1 cellular context compared by ENCODE assay signal in the genomic region with DNA sequence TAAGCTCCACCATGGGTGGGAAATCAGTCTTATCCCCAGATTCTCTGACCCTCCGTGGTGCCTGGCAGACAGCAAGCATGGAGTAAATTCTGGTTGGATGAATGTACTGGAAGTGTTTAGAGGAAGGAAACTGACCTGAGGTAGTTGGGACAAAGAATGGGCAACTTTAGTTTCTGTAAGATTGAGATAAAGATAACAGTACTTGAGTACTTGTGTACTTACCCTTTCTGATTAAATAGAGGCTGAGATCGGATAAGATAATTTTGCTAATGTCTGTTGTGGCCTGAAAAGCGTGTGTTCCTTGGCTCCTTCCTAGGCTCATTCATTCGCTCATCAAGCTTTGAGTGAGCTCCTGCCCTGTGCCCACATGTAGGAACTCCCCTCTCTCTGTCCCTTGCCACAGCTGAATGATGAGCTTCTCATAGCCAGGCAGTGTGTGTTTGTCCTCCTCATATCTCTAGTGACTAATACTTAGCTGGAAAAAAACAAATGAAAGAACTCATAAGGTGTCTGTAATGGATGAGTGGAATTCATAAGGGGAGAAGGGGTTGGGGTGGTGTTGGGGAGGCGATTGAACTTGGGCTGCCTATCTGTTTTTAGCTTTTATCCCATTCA.
TF ChIP-seq lines count a peak whose summit lies in the region.

No MANE protein-coding gene starts in this region.

TF ChIP-seq in liver, 16 proteins besides CTCF, POLR2A, EP300 and RAD21:
- TF ChIP-seq, protein P1, sequence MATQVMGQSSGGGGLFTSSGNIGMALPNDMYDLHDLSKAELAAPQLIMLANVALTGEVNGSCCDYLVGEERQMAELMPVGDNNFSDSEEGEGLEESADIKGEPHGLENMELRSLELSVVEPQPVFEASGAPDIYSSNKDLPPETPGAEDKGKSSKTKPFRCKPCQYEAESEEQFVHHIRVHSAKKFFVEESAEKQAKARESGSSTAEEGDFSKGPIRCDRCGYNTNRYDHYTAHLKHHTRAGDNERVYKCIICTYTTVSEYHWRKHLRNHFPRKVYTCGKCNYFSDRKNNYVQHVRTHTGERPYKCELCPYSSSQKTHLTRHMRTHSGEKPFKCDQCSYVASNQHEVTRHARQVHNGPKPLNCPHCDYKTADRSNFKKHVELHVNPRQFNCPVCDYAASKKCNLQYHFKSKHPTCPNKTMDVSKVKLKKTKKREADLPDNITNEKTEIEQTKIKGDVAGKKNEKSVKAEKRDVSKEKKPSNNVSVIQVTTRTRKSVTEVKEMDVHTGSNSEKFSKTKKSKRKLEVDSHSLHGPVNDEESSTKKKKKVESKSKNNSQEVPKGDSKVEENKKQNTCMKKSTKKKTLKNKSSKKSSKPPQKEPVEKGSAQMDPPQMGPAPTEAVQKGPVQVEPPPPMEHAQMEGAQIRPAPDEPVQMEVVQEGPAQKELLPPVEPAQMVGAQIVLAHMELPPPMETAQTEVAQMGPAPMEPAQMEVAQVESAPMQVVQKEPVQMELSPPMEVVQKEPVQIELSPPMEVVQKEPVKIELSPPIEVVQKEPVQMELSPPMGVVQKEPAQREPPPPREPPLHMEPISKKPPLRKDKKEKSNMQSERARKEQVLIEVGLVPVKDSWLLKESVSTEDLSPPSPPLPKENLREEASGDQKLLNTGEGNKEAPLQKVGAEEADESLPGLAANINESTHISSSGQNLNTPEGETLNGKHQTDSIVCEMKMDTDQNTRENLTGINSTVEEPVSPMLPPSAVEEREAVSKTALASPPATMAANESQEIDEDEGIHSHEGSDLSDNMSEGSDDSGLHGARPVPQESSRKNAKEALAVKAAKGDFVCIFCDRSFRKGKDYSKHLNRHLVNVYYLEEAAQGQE (IDR thresholded peaks at IDR 0.05): no peak
- TF ChIP-seq TAF1 (conservative IDR thresholded peaks at IDR 0.05) (no peak), SP1 (IDR thresholded peaks at IDR 0.05) (no peak), EGR1 (IDR thresholded peaks at IDR 0.05; ENCODE audit: low read depth in 2 of 2) (no peak), NR2F2 (IDR thresholded peaks at IDR 0.05) (no peak), GABPA (IDR thresholded peaks at IDR 0.05 in 1 of 2, conservative IDR thresholded peaks at IDR 0.05 in 1 of 2) (no peak), FOXA1 (IDR thresholded peaks at IDR 0.05) (no peak), RXRA (IDR thresholded peaks at IDR 0.05) (no peak), FOXA2 (IDR thresholded peaks at IDR 0.05) (no peak), HNF4G (IDR thresholded peaks at IDR 0.05) (no peak)
- TF ChIP-seq, protein P2, sequence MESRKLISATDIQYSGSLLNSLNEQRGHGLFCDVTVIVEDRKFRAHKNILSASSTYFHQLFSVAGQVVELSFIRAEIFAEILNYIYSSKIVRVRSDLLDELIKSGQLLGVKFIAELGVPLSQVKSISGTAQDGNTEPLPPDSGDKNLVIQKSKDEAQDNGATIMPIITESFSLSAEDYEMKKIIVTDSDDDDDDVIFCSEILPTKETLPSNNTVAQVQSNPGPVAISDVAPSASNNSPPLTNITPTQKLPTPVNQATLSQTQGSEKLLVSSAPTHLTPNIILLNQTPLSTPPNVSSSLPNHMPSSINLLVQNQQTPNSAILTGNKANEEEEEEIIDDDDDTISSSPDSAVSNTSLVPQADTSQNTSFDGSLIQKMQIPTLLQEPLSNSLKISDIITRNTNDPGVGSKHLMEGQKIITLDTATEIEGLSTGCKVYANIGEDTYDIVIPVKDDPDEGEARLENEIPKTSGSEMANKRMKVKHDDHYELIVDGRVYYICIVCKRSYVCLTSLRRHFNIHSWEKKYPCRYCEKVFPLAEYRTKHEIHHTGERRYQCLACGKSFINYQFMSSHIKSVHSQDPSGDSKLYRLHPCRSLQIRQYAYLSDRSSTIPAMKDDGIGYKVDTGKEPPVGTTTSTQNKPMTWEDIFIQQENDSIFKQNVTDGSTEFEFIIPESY (IDR thresholded peaks at IDR 0.05): no peak
- TF ChIP-seq, protein P3, sequence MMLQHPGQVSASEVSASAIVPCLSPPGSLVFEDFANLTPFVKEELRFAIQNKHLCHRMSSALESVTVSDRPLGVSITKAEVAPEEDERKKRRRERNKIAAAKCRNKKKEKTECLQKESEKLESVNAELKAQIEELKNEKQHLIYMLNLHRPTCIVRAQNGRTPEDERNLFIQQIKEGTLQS (IDR thresholded peaks at IDR 0.05): no peak
- TF ChIP-seq, protein P4, sequence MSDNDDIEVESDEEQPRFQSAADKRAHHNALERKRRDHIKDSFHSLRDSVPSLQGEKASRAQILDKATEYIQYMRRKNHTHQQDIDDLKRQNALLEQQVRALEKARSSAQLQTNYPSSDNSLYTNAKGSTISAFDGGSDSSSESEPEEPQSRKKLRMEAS (IDR thresholded peaks at IDR 0.05): no peak
TF ChIP-seq in liver: peak in this region for 0.
